Comparison of ENCODE assay signal across 19 cellular contexts in genomic region chr11:10625982-10626311, GRCh38. TPM values are rescaled to one million over a fixed set of nuclear protein-coding genes. Genes with fewer than 3 reads are reported as not detected.
DNase-seq lines count a peak whose midpoint lies in the region; ATAC-seq and TF ChIP-seq lines count a peak whose summit lies in the region.
"Had no signal": no experiment of that assay in that cellular context is flagged by ENCODE, and none has a peak within 500 bp of the region (broad histone marks: within the 10 kb centered on the region; RNA-seq: fewer than 3 reads in every experiment).

No MANE protein-coding gene starts in this region.

- no peak overlapping the region for H3K4me3 Mint-ChIP-seq in MCF 10A (ENCODE audit: unreplicated experiment)
- H3K4me3 Mint-ChIP-seq: activated CD4-positive, alpha-beta memory T cell treated with anti-CD3 and anti-CD28 coated beads, Interleukin-2, amount 10 ng/mL, durations not matched to agents 7 days and 5 days; activated naive CD8-positive, alpha-beta T cell; CD14-positive monocyte; GM23338; stimulated activated naive B cell treated with anti-CD40 and anti-IgM and Interleukin-4, amounts not matched to agents 10 μg/mL and 1 μg/mL and 100 μg/mL, for 72 hours had no signal

- H3K27ac Mint-ChIP-seq in MCF 10A (ENCODE audit: low read depth, unreplicated experiment), result no peak overlapping the region
- H3K27ac Mint-ChIP-seq: activated CD4-positive, alpha-beta memory T cell treated with anti-CD3 and anti-CD28 coated beads, Interleukin-2, amount 10 ng/mL, durations not matched to agents 7 days and 5 days; activated naive CD8-positive, alpha-beta T cell; GM23338 had no signal

- DNase-seq in breast epithelium (ENCODE audit: low spot score in 2 of 2) (no peak), MCF 10A (ENCODE audit: unreplicated experiment) (no peak), vagina (ENCODE audit: extremely low spot score in 2 of 2) (no peak), D341Med (ENCODE audit: low spot score) (no peak)
- DNase-seq in activated naive CD4-positive, alpha-beta T cell treated with Interleukin-2 at 50 U/mL for 16 hours, result no peak
- DNase-seq: activated CD4-positive, alpha-beta memory T cell treated with anti-CD3 and anti-CD28 coated beads, Interleukin-2, amount 10 ng/mL, durations not matched to agents 7 days and 5 days; left colon; NCI-H1417 treated with DMSO at 0.1 percent for 48 hours; right lobe of liver; stimulated activated naive B cell treated with anti-CD40 and anti-IgM and Interleukin-4, amounts not matched to agents 10 μg/mL and 1 μg/mL and 100 μg/mL, for 72 hours; T-helper 2 cell; WERI-Rb-1 had no signal

- H3K36me3 ChIP-seq in breast epithelium, result no peaks in the 10 kb centered on the region
- H3K36me3 ChIP-seq in gastroesophageal sphincter, result peaks cover 0 to 64% of the 10 kb centered on the region in 2 donors
- no peaks in the 10 kb centered on the region for H3K36me3 ChIP-seq in rectal smooth muscle tissue (ENCODE audit: control insufficient read depth, insufficient read depth, low read length)
- H3K36me3 ChIP-seq in vagina, result no peaks in the 10 kb centered on the region
- H3K36me3 ChIP-seq: right lobe of liver, WERI-Rb-1 had no signal

- H3K9me3 Mint-ChIP-seq in MCF 10A (ENCODE audit: unreplicated experiment), result no peaks in the 10 kb centered on the region
- H3K9me3 Mint-ChIP-seq: activated CD4-positive, alpha-beta memory T cell treated with anti-CD3 and anti-CD28 coated beads, Interleukin-2, amount 10 ng/mL, durations not matched to agents 7 days and 5 days; GM23338; stimulated activated naive B cell treated with anti-CD40 and anti-IgM and Interleukin-4, amounts not matched to agents 10 μg/mL and 1 μg/mL and 100 μg/mL, for 72 hours had no signal

- H3K27ac ChIP-seq in breast epithelium, result peak overlapping the region; percentile 21 to 48
- H3K27ac ChIP-seq in gastroesophageal sphincter, result peak overlapping the region; percentile 62 to 89 (median 84)
- H3K27ac ChIP-seq in rectal smooth muscle tissue (ENCODE audit: low read depth, low read length), result peak overlapping the region; percentile 70
- peak overlapping the region; percentile 61 for H3K27ac ChIP-seq in vagina
- H3K27ac ChIP-seq: epithelial cell of prostate, right lobe of liver, WERI-Rb-1 had no signal

- CTCF ChIA-PET in MCF 10A (lab: Yijun Ruan, JAX), result interaction anchor here (0.5 to 1.2 kb wide), 5 partner anchors 9 to 137 kb away, joined by 3 to 5 read pairs (median 3); no protein-coding TSS in a partner anchor

- BruUV-seq in MCF 10A (replicated peaks; lab: Mats Ljungman, UMichigan), result no TSS peak

- no peaks in the 10 kb centered on the region for H3K4me1 Mint-ChIP-seq in MCF 10A (ENCODE audit: insufficient read depth, unreplicated experiment)
- H3K4me1 Mint-ChIP-seq: GM23338 had no signal

- no peak for ATAC-seq in gastroesophageal sphincter
- no peak for ATAC-seq in HG03135 (IDR thresholded peaks at IDR 0.05; ENCODE audit: unreplicated experiment)
- ATAC-seq: GM23338; left colon; right lobe of liver; stimulated activated naive B cell treated with anti-CD40 and anti-IgM and Interleukin-4, amounts not matched to agents 10 μg/mL and 1 μg/mL and 100 μg/mL, for 72 hours had no signal

- H3K9me3 ChIP-seq in breast epithelium (no peaks in the 10 kb centered on the region), gastroesophageal sphincter (no peaks in the 10 kb centered on the region), vagina (no peaks in the 10 kb centered on the region)
- H3K9me3 ChIP-seq: right lobe of liver had no signal

- H3K4me1 ChIP-seq in breast epithelium, result no peaks in the 10 kb centered on the region
- peaks cover 0 to 52% (median 20%) of the 10 kb centered on the region in 3 donors for H3K4me1 ChIP-seq in gastroesophageal sphincter
- peaks cover 17% of the 10 kb centered on the region for H3K4me1 ChIP-seq in rectal smooth muscle tissue (ENCODE audit: control insufficient read depth, insufficient read depth, low read length)
- H3K4me1 ChIP-seq in vagina, result peaks cover 18% of the 10 kb centered on the region
- H3K4me1 ChIP-seq: right lobe of liver had no signal

- no peak overlapping the region for H3K9ac ChIP-seq in rectal smooth muscle tissue (ENCODE audit: low read length)

- intact Hi-C loops in breast epithelium (cut with DNase I; ENCODE audit: low total_unique reads) (loop anchor here (10.0 kb wide), 1 partner anchor 109 kb away; no protein-coding TSS in a partner anchor), MCF 10A (cut with micrococcal nuclease) (no loop called here), vagina (cut with DNase I) (loop anchor here (10.0 kb wide), 1 partner anchor 109 kb away; no protein-coding TSS in a partner anchor)

- TF ChIP-seq POLR2A in breast epithelium (IDR thresholded peaks at IDR 0.05), result no peak
- TF ChIP-seq POLR2A in gastroesophageal sphincter (IDR thresholded peaks at IDR 0.05), result no peak
- no peak for TF ChIP-seq POLR2A in vagina (IDR thresholded peaks at IDR 0.05)

- no peak for TF ChIP-seq EP300 in gastroesophageal sphincter (IDR thresholded peaks at IDR 0.05)

- H3K27me3 ChIP-seq in breast epithelium, result no peaks in the 10 kb centered on the region
- no peaks in the 10 kb centered on the region for H3K27me3 ChIP-seq in gastroesophageal sphincter
- no peaks in the 10 kb centered on the region for H3K27me3 ChIP-seq in rectal smooth muscle tissue (ENCODE audit: control insufficient read depth, insufficient read depth, low read length)
- no peaks in the 10 kb centered on the region for H3K27me3 ChIP-seq in vagina
- H3K27me3 ChIP-seq: right lobe of liver had no signal

- no peak overlapping the region for H3K4me3 ChIP-seq in breast epithelium
- H3K4me3 ChIP-seq in gastroesophageal sphincter, result no peak overlapping the region
- no peak overlapping the region for H3K4me3 ChIP-seq in rectal smooth muscle tissue (ENCODE audit: low read length)
- no peak overlapping the region for H3K4me3 ChIP-seq in vagina
- H3K4me3 ChIP-seq: GM23338, right lobe of liver had no signal

- WGBS in gastroesophageal sphincter (ENCODE audit: low coverage in 1 of 2), 2 donors, result no CpG with 5 or more reads among the region's 13 CpGs

- TF ChIP-seq CTCF in breast epithelium (IDR thresholded peaks at IDR 0.05), result no peak
- TF ChIP-seq CTCF in MCF 10A (IDR thresholded peaks at IDR 0.05; ENCODE audit: unreplicated experiment), result no peak
- no peak for TF ChIP-seq CTCF in gastroesophageal sphincter (IDR thresholded peaks at IDR 0.05)
- TF ChIP-seq CTCF in vagina (IDR thresholded peaks at IDR 0.05), result no peak

- POLR2A ChIA-PET in MCF 10A (lab: Yijun Ruan, JAX), result no interaction called here

- no peaks in the 10 kb centered on the region for H3K36me3 Mint-ChIP-seq in MCF 10A (ENCODE audit: insufficient read depth, unreplicated experiment)
- H3K36me3 Mint-ChIP-seq: activated naive CD8-positive, alpha-beta T cell; CD14-positive monocyte; stimulated activated naive B cell treated with anti-CD40 and anti-IgM and Interleukin-4, amounts not matched to agents 10 μg/mL and 1 μg/mL and 100 μg/mL, for 72 hours had no signal

- H3K27me3 Mint-ChIP-seq in MCF 10A (ENCODE audit: insufficient read depth, unreplicated experiment), result no peaks in the 10 kb centered on the region
- H3K27me3 Mint-ChIP-seq: activated naive CD8-positive, alpha-beta T cell; stimulated activated naive B cell treated with anti-CD40 and anti-IgM and Interleukin-4, amounts not matched to agents 10 μg/mL and 1 μg/mL and 100 μg/mL, for 72 hours had no signal

RNA-seq across cellular contexts. Expression of gene LYVE1, which starts 57.5 kb away (rescaled TPM):
- total RNA-seq in breast epithelium (100 to 1,000 TPM in 1 of 3 donors, 10 to 100 TPM in 2; 39.2 to 218 (median 51.8) TPM), MCF 10A (2022) (not detected in 2 replicates), gastroesophageal sphincter (100 to 1,000 TPM in 2 of 4 donors, 10 to 100 TPM in 2; 13.2 to 191 (median 102) TPM), vagina (62.9 TPM)
- total RNA-seq: activated CD4-positive, alpha-beta memory T cell treated with anti-CD3 and anti-CD28 coated beads, Interleukin-2, amount 10 ng/mL, durations not matched to agents 7 days and 5 days had no signal

Comparison
In these comparisons a context has a peak if more than half of its experiments do, and no peak if none do; other contexts are left out.
1. RNA of gene LYVE1, which starts 57.5 kb away (total RNA-seq): 13.2 to 191 TPM in gastroesophageal sphincter, 62.9 TPM in vagina (single experiment) and 39.2 to 218 TPM in breast epithelium; not detected in MCF 10A; every median in the first group is over 10 times any median in the second.
2. Peak in every context shown above with its lines, with median percentiles within 50 percentile points of each other: H3K27ac ChIP-seq.